8 cellular contexts compared by ENCODE assay signal in genomic region chr5:172293054-172293744, GRCh38. TPM values are rescaled to one million over a fixed set of nuclear protein-coding genes. Genes with fewer than 3 reads are reported as not detected.
DNase-seq lines count a peak whose midpoint lies in the region; ATAC-seq and TF ChIP-seq lines count a peak whose summit lies in the region.

No MANE protein-coding gene starts in this region.

- no peaks in the 10 kb centered on the region for H3K9me2 ChIP-seq in OCI-LY1 (ENCODE audit: low read depth, low read length)

- no peaks in the 10 kb centered on the region for H3F3A ChIP-seq in OCI-LY1 (ENCODE audit: insufficient read depth, low read length)

- H3K4me1 Mint-ChIP-seq in neural crest cell: peaks cover 4% of the 10 kb centered on the region

- no peak overlapping the region; the same call in 1 of the 2 replicates for H3K4me2 ChIP-seq in OCI-LY1 (ENCODE audit: low read length)

- no peaks in the 10 kb centered on the region for H3K79me2 ChIP-seq in OCI-LY1 (ENCODE audit: insufficient read depth, low read length)

- H3K4me1 ChIP-seq in OCI-LY1 (ENCODE audit: insufficient read depth, low read length, severe bottlenecking): peaks cover 4% of the 10 kb centered on the region
- peaks cover 3 to 6% (median 4%) of the 10 kb centered on the region in 4 donors for H3K4me1 ChIP-seq in esophagus muscularis mucosa
- peaks cover 0 to 5% of the 10 kb centered on the region in 2 donors for H3K4me1 ChIP-seq in thyroid gland

- H3K36me3 ChIP-seq in OCI-LY1 (ENCODE audit: insufficient read depth, low read length) (no peaks in the 10 kb centered on the region), esophagus muscularis mucosa (no peaks in the 10 kb centered on the region), thyroid gland (no peaks in the 10 kb centered on the region)

- ATAC-seq in GM21390 (IDR thresholded peaks at IDR 0.05; ENCODE audit: unreplicated experiment): peak; percentile 95

- TF ChIP-seq POLR2A in esophagus muscularis mucosa (IDR thresholded peaks at IDR 0.05; ENCODE audit: low read depth) (no peak), thyroid gland (IDR thresholded peaks at IDR 0.05) (no peak)

- H4K20me1 ChIP-seq in OCI-LY1 (ENCODE audit: insufficient read depth, low read length): no peaks in the 10 kb centered on the region

- H3K27ac ChIP-seq in OCI-LY1 (ENCODE audit: low read depth, low read length, poor library complexity, severe bottlenecking): no peak overlapping the region
- no peak overlapping the region for H3K27ac ChIP-seq in esophagus muscularis mucosa (replicated peaks in 1 of 4)
- H3K27ac ChIP-seq in thyroid gland: no peak overlapping the region

- no peak overlapping the region for H3K4me3 ChIP-seq in OCI-LY1 (ENCODE audit: low read depth, low read length, poor library complexity, severe bottlenecking)
- H3K4me3 ChIP-seq in esophagus muscularis mucosa: no peak overlapping the region
- no peak overlapping the region for H3K4me3 ChIP-seq in thyroid gland (replicated peaks in 1 of 3)

- TF ChIP-seq CTCF in OCI-LY1 (IDR thresholded peaks at IDR 0.05; ENCODE audit: low read length): peak; percentile 92
- peak; percentile 67 to 84 (median 76) for TF ChIP-seq CTCF in esophagus muscularis mucosa (IDR thresholded peaks at IDR 0.05)
- peak; percentile 87 for TF ChIP-seq CTCF in neural crest cell (conservative IDR thresholded peaks at IDR 0.05)
- peak; percentile 38 to 95 (median 84) for TF ChIP-seq CTCF in thyroid gland (IDR thresholded peaks at IDR 0.05)

- no peak for TF ChIP-seq EP300 in esophagus muscularis mucosa (IDR thresholded peaks at IDR 0.05)

- no peaks in the 10 kb centered on the region for H3K27me3 ChIP-seq in OCI-LY1 (ENCODE audit: insufficient read depth, low read length)
- H3K27me3 ChIP-seq in esophagus muscularis mucosa: no peaks in the 10 kb centered on the region
- no peaks in the 10 kb centered on the region for H3K27me3 ChIP-seq in thyroid gland

- DNase-seq in DMS 273 treated with DMSO at 0.1 percent for 48 hours (lab: John Stamatoyannopoulos, UW): peak; percentile 45
- peak; percentile 61 for DNase-seq in HuH-7 (ENCODE audit: low spot score)
- DNase-seq in activated T-cell treated with anti-CD3 and anti-CD28 coated beads for 24 hours (ENCODE audit: low read depth): peak; percentile 54
- DNase-seq in esophagus muscularis mucosa (ENCODE audit: extremely low spot score): peak; percentile 90
- DNase-seq in neural crest cell (ENCODE audit: low read depth, low spot score): peak; percentile 54
- DNase-seq in thyroid gland: peak; percentile 84 to 86

- no peaks in the 10 kb centered on the region for H3K9me3 Mint-ChIP-seq in neural crest cell

- H3K9me3 ChIP-seq in OCI-LY1 (ENCODE audit: low read length) (no peaks in the 10 kb centered on the region), esophagus muscularis mucosa (no peaks in the 10 kb centered on the region), thyroid gland (no peaks in the 10 kb centered on the region)

- peak overlapping the region; percentile 66 for H3K4me3 Mint-ChIP-seq in neural crest cell

- intact Hi-C loops in esophagus muscularis mucosa (cut with DNase I) (loop anchor here (5.0 kb wide), 1 partner anchor 106 kb away; the partner anchor contains the start of gene STK10), thyroid gland (cut with DNase I) (loop anchor here (5.0 kb wide), 1 partner anchor 186 kb away; no protein-coding TSS in a partner anchor)

- 57% methylated on average over 5 of the region's 5 CpGs for WGBS in esophagus muscularis mucosa
- WGBS in thyroid gland, 2 donors: 29 to 31% methylated on average over 5 of the region's 5 CpGs

- no peaks in the 10 kb centered on the region for H3K36me3 Mint-ChIP-seq in neural crest cell (ENCODE audit: low read depth)

- H2AFZ ChIP-seq in OCI-LY1 (ENCODE audit: low read length): no peak overlapping the region

- H3K27me3 Mint-ChIP-seq in neural crest cell (ENCODE audit: low read depth): no peaks in the 10 kb centered on the region

- no peak overlapping the region for H3K9ac ChIP-seq in OCI-LY1 (ENCODE audit: low read length)

- H3K27ac Mint-ChIP-seq in neural crest cell (ENCODE audit: unreplicated experiment): no peak overlapping the region

RNA-seq across cellular contexts. Expression of gene UBTD2, which starts 9.6 kb away (rescaled TPM):
- total RNA-seq in esophagus muscularis mucosa (10 to 100 TPM; 19.4 to 20.0 (median 19.9) TPM), neural crest cell (73.3 and 74.0 TPM in 2 replicates), thyroid gland (10 to 100 TPM; 15.9 to 28.6 (median 22.5) TPM)
